8 cellular contexts compared by ENCODE assay signal in the genomic region with DNA sequence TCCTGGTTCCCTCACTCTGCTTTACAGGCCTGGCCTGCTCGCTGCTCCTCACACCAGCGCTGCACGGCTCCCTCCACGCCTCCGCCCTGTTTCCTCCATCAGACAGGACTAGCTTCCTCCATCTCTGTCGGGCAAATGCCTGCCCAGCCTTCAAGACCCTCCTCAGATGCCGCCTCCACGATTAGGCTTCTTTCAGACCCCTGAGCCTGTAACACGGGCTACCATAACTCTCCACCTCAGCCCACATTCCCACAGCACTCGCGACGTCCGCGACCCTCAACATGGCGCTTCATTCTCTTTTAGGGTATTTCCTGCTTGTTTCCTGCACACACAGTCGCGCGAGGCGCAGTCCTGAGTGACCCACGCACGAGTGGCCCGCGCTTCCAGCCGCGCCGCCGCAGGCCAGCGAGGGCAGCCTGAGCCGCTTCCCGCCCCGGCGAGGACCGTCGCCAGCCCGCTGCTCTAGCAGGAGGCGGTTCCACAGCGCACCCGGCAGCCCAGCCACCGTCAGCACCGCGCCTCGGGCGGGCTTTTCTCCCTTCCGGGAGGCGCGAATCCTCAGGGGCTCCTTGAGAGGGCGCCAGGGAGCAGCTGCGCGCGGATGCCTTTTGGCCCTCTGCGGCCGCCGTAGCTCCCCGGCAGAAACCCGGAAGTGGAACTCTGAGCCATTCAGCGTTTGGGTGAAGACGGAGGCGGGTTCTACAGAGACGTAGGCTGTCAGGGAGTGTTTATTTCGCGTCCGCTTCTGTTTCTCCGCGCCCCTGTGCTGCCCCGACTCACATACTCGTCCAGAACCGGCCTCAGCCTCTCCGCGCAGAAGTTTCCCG. TPM values are rescaled to one million over a fixed set of nuclear protein-coding genes. Genes with fewer than 3 reads are reported as not detected.
DNase-seq lines count a peak whose midpoint lies in the region; ATAC-seq and TF ChIP-seq lines count a peak whose summit lies in the region.

A gene (plus strand): TSS at position 695 of the 827 bp plus-strand sequence. CDS start 138 bp downstream, outside the sequence.

- H3F3A ChIP-seq in GM23248 (ENCODE audit: insufficient read depth) = no peaks in the 10 kb centered on the region

- H3K4me3 ChIP-seq in GM23248 (peak within 1 kb of the TSS; percentile 93), thoracic aorta (peak within 1 kb of the TSS; percentile 93)

- H3K9me3 ChIP-seq in GM23248 (ENCODE audit: low read depth) (no peaks in the 10 kb centered on the region), thoracic aorta (no peaks in the 10 kb centered on the region)

- no peaks in the 10 kb centered on the region for H3K9me2 ChIP-seq in GM23248 (ENCODE audit: insufficient read depth)

- peak; percentile 99 for ATAC-seq in foreskin keratinocyte
- ATAC-seq in thoracic aorta (ENCODE audit: insufficient number of reproducible peaks, low FRiP score, low read depth) = peak; percentile 100

- H3K4me1 ChIP-seq in GM23248 (ENCODE audit: insufficient read depth) (peaks cover 12% of the 10 kb centered on the region), foreskin keratinocyte (no peaks in the 10 kb centered on the region), thoracic aorta (ENCODE audit: control insufficient read depth in 1 of 2, low read depth in 2 of 2) (peaks cover 19 to 20% of the 10 kb centered on the region in 2 donors)

- H2AFZ ChIP-seq in GM23248 = peak within 1 kb of the TSS; percentile 96

- TF ChIP-seq CTCF in foreskin keratinocyte (conservative IDR thresholded peaks at IDR 0.05) = peak; percentile 100
- TF ChIP-seq CTCF in thoracic aorta (IDR thresholded peaks at IDR 0.05) = peak; percentile 81

- in situ Hi-C loops in GM23248 (cut with MboI) = no loop called here

- H3K36me3 ChIP-seq in GM23248 (ENCODE audit: low read depth) = 0 out of 2 replicates have a peak, but pooled peaks cover 4% of the 10 kb centered on the region
- H3K36me3 ChIP-seq in thoracic aorta = peaks cover 3% of the 10 kb centered on the region

- WGBS in GM23248 (ENCODE audit: low coverage in 1 of 2, low lambda C conversion rate in 2 of 2, missing lambda C conversion rate in 2 of 2), 2 experiments = 5 to 6% methylated on average over 64 to 70 of the region's 70 CpGs

- H3K79me2 ChIP-seq in GM23248 (ENCODE audit: insufficient read depth) = peaks cover 45% of the 10 kb centered on the region

- H3K4me2 ChIP-seq in GM23248 (ENCODE audit: unreplicated experiment) = peak within 1 kb of the TSS; percentile 98

- H3K9ac ChIP-seq in GM23248 = peak within 1 kb of the TSS; percentile 91

- DNase-seq in EL (peak; percentile 90), GM23248 (peak; percentile 98), LoVo (ENCODE audit: low spot score) (peak; percentile 92), activated T-helper 1 cell treated with Interleukin-2 at 50 U/mL for 16 hours (ENCODE audit: low read depth) (peak; percentile 95), foreskin keratinocyte (peak; percentile 79 to 90), occipital lobe (lab: John Stamatoyannopoulos, UW) (no peak), thoracic aorta (ENCODE audit: low spot score) (peak; percentile 75), NCI-H1417 treated with DMSO at 0.1 percent for 48 hours (lab: John Stamatoyannopoulos, UW) (no peak)

- H3K27me3 ChIP-seq in GM23248 (replicated peaks; ENCODE audit: insufficient read depth) (no peaks in the 10 kb centered on the region), foreskin keratinocyte (no peaks in the 10 kb centered on the region), thoracic aorta (replicated peaks; ENCODE audit: insufficient read depth) (no peaks in the 10 kb centered on the region)

- H3K27ac ChIP-seq in GM23248 (peak within 1 kb of the TSS; percentile 85), foreskin keratinocyte (peak within 1 kb of the TSS; percentile 78), thoracic aorta (peak within 1 kb of the TSS; percentile 84 to 93)

- H4K20me1 ChIP-seq in GM23248 (ENCODE audit: insufficient read depth) = no peaks in the 10 kb centered on the region

RNA-seq across cellular contexts. Expression of the gene that starts here (rescaled TPM):
- 28.6 and 29.7 TPM in 2 replicates for total RNA-seq in GM23248 (2014; rRNA removed; shearing (Covaris generic))
- 35.9 and 43.6 TPM in 2 replicates for polyA plus RNA-seq in GM23248 (2016; fragmentation: Nextera tagmentation; extraction: Ambion mirVana)
- total RNA-seq in foreskin keratinocyte = 44.6 and 44.7 TPM in 2 replicates
- 48.2 and 50.7 TPM in 2 replicates for polyA plus RNA-seq in foreskin keratinocyte
- 25.0 TPM for total RNA-seq in occipital lobe
- 10 to 100 TPM; 16.4 to 23.9 TPM for total RNA-seq in thoracic aorta

Comparison
In these comparisons a context has a peak if more than half of its experiments do, and no peak if none do; other contexts are left out.
1. DNase-seq: peak in EL (single experiment), GM23248 (single experiment), LoVo (single experiment), activated T-helper 1 cell treated with Interleukin-2 at 50 U/mL for 16 hours (single experiment), foreskin keratinocyte (2 of 2) and thoracic aorta (single experiment); none in occipital lobe (single experiment) and NCI-H1417 treated with DMSO at 0.1 percent for 48 hours (single experiment).
2. Peak in every context shown above with its lines, with median percentiles within 50 percentile points of each other: H3K27ac ChIP-seq.